ENCODE assay signal across 1 cellular context in genomic region chr12:95385246-95385645, GRCh38.
TF ChIP-seq lines count a peak whose summit lies in the region.

No MANE protein-coding gene starts in this region.

TF ChIP-seq in H1, 55 proteins besides CTCF, POLR2A, EP300 and RAD21:
- no peak for TF ChIP-seq CEBPB (IDR thresholded peaks at IDR 0.05; ENCODE audit: low read depth, low read length)
- TF ChIP-seq SAP30 (IDR thresholded peaks at IDR 0.05; ENCODE audit: insufficient read depth, insufficient replicate concordance, low read length): no peak
- TF ChIP-seq SP1 (IDR thresholded peaks at IDR 0.05; ENCODE audit: low read depth, low read length): no peak
- no peak for TF ChIP-seq CTBP2 (IDR thresholded peaks at IDR 0.05; ENCODE audit: borderline replicate concordance, insufficient read depth, insufficient read length, low read length)
- TF ChIP-seq BCL11A (IDR thresholded peaks at IDR 0.05; ENCODE audit: low read depth in 2 of 2, low read length in 2 of 2): no peak
- no peak for TF ChIP-seq SIN3A (conservative IDR thresholded peaks at IDR 0.05 in 1 of 2, IDR thresholded peaks at IDR 0.05 in 1 of 2; ENCODE audit: low read depth in 1 of 2, low read length in 2 of 2)
- TF ChIP-seq E2F6 (IDR thresholded peaks at IDR 0.05): no peak
- no peak for TF ChIP-seq BACH1 (IDR thresholded peaks at IDR 0.05; ENCODE audit: low read length)
- no peak for TF ChIP-seq TCF12 (IDR thresholded peaks at IDR 0.05; ENCODE audit: low read depth, low read length)
- TF ChIP-seq HDAC6 (IDR thresholded peaks at IDR 0.05; ENCODE audit: low read depth, low read length): no peak
- no peak for TF ChIP-seq SIRT6 (IDR thresholded peaks at IDR 0.05; ENCODE audit: low read length)
- no peak for TF ChIP-seq CREB1 (IDR thresholded peaks at IDR 0.05)
- no peak for TF ChIP-seq CHD7 (IDR thresholded peaks at IDR 0.05; ENCODE audit: insufficient replicate concordance, low read length)
- no peak for TF ChIP-seq EGR1 (IDR thresholded peaks at IDR 0.05; ENCODE audit: borderline replicate concordance, low read depth, low read length)
